In the genomic region with DNA sequence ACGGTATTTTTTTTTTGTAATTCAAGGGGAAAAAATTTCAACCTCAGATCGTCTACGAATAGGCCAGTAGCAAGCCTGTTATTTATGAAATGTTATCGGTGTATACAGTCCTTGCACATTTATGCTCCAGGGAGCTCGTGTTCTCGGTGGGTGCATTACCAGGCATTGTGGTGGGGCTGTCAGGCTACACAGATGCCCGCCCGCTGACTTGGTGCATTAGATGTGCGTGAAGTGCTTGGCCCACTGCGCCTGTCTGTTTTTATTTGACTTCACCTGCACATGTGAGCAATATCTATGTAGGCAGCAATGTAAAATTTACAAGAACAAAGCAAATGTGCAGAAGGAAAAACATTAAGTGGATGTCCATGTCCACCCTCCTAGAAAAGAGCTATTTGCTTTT, we compare ENCODE assay signal across 10 cellular contexts. TPM values are rescaled to one million over a fixed set of nuclear protein-coding genes. Genes with fewer than 3 reads are reported as not detected.
DNase-seq lines count a peak whose midpoint lies in the region; ATAC-seq and TF ChIP-seq lines count a peak whose summit lies in the region.
"Had no signal": no experiment of that assay in that cellular context is flagged by ENCODE, and none has a peak within 500 bp of the region (broad histone marks: within the 10 kb centered on the region; RNA-seq: fewer than 3 reads in every experiment).

No MANE protein-coding gene starts in this region.

- TF ChIP-seq RAD21 in neural cell (conservative IDR thresholded peaks at IDR 0.05) = no peak

- H3K4me3 ChIP-seq in AG10803 (ENCODE audit: low read length) (peak overlapping the region; percentile 89), MM.1S (ENCODE audit: low read length) (no peak overlapping the region), colonic mucosa (no peak overlapping the region), neural cell (ENCODE audit: low read length) (peak overlapping the region; percentile 87)

- H4K20me1 ChIP-seq in MM.1S (ENCODE audit: insufficient read depth, low read length) (peaks cover 6% of the 10 kb centered on the region; the same call in 1 of the 2 replicates), neural cell (ENCODE audit: insufficient read depth) (no peaks in the 10 kb centered on the region)

- no peak for TF ChIP-seq EP300 in neural cell (conservative IDR thresholded peaks at IDR 0.05; ENCODE audit: poor library complexity, severe bottlenecking)

- H3K4me1 ChIP-seq in MM.1S (ENCODE audit: low read length) (peaks cover 9% of the 10 kb centered on the region; the same call in 1 of the 2 replicates), colonic mucosa (peaks cover 6% of the 10 kb centered on the region)

- DNase-seq in AG10803 (ENCODE audit: low read depth) (no peak), MM.1S (no peak), colonic mucosa (no peak), AG08395 (ENCODE audit: low spot score) (no peak), NCI-H748 treated with DMSO at 0.1 percent for 48 hours (lab: John Stamatoyannopoulos, UW) (no peak)
- DNase-seq: activated gamma-delta T cell, NCI-H345 had no signal

- TF ChIP-seq CTCF in AG10803 (conservative IDR thresholded peaks at IDR 0.05; ENCODE audit: low read length) = no peak
- no peak for TF ChIP-seq CTCF in MM.1S (IDR thresholded peaks at IDR 0.05; ENCODE audit: low read length)
- no peak for TF ChIP-seq CTCF in colonic mucosa (IDR thresholded peaks at IDR 0.05)
- no peak for TF ChIP-seq CTCF in neural cell (IDR thresholded peaks at IDR 0.05; ENCODE audit: poor library complexity, severe bottlenecking)

- H3K27ac ChIP-seq in MM.1S (ENCODE audit: low read length) = no peak overlapping the region
- peak overlapping the region; percentile 83 for H3K27ac ChIP-seq in colonic mucosa
- H3K27ac ChIP-seq in neural cell (ENCODE audit: low read length) = peak overlapping the region; percentile 16

- no peak overlapping the region for H3K9ac ChIP-seq in MM.1S (ENCODE audit: low read length)
- H3K9ac ChIP-seq in colonic mucosa (ENCODE audit: low read depth in 2 of 2, low read length in 2 of 2) = peak overlapping the region; percentile 35 to 99
- peak overlapping the region; percentile 78 for H3K9ac ChIP-seq in neural cell (ENCODE audit: low read length)

- H3K79me2 ChIP-seq in MM.1S (ENCODE audit: low read length) (peaks cover 74% of the 10 kb centered on the region), neural cell (replicated peaks; ENCODE audit: insufficient read depth, low read length) (peaks cover 64% of the 10 kb centered on the region)

- no peaks in the 10 kb centered on the region for H3K36me3 ChIP-seq in MM.1S (replicated peaks; ENCODE audit: insufficient read depth, low read length)
- no peaks in the 10 kb centered on the region for H3K36me3 ChIP-seq in colonic mucosa
- H3K36me3 ChIP-seq in neural cell (ENCODE audit: insufficient read depth, low read length) = no peaks in the 10 kb centered on the region

- H3K9me3 ChIP-seq in MM.1S (replicated peaks; ENCODE audit: insufficient read depth, low read length) = no peaks in the 10 kb centered on the region
- H3K9me3 ChIP-seq in colonic mucosa = no peaks in the 10 kb centered on the region
- H3K9me3 ChIP-seq in neural cell (ENCODE audit: low read length) = no peaks in the 10 kb centered on the region

- H3K27me3 ChIP-seq in MM.1S (replicated peaks; ENCODE audit: insufficient read depth, low read length) (no peaks in the 10 kb centered on the region), colonic mucosa (no peaks in the 10 kb centered on the region), neural cell (ENCODE audit: insufficient read depth, low read depth, low read length) (no peaks in the 10 kb centered on the region)

- H3K9me2 ChIP-seq in MM.1S (replicated peaks; ENCODE audit: insufficient read depth, low read length) (no peaks in the 10 kb centered on the region), neural cell (ENCODE audit: insufficient read depth, low read length) (no peaks in the 10 kb centered on the region)

- H3F3A ChIP-seq in MM.1S (ENCODE audit: insufficient read depth, low read length) (peaks cover 8% of the 10 kb centered on the region; the same call in 1 of the 2 replicates), neural cell (ENCODE audit: insufficient read depth, low read length, poor library complexity, severe bottlenecking) (no peaks in the 10 kb centered on the region)

- H2AFZ ChIP-seq in MM.1S (ENCODE audit: low read length) (no peak overlapping the region), neural cell (ENCODE audit: low read depth, low read length) (no peak overlapping the region)

- ATAC-seq in HG02840 (IDR thresholded peaks at IDR 0.05; ENCODE audit: low FRiP score, unreplicated experiment) (no peak), HG03108 (IDR thresholded peaks at IDR 0.05; ENCODE audit: unreplicated experiment) (no peak)

- H3K4me2 ChIP-seq in MM.1S (ENCODE audit: low read depth, low read length) = peak overlapping the region; percentile 85; the same call in 1 of the 2 replicates
- H3K4me2 ChIP-seq in neural cell (ENCODE audit: low read length) = peak overlapping the region; percentile 63

- intact Hi-C loops in colonic mucosa (cut with DNase I) = loop anchor here (5.0 kb wide), 1 partner anchor 67 kb away; no protein-coding TSS in a partner anchor

TF ChIP-seq in neural cell, 6 proteins besides CTCF, POLR2A, EP300 and RAD21:
- TF ChIP-seq SMC3 (conservative IDR thresholded peaks at IDR 0.05; ENCODE audit: poor library complexity) (no peak), TAF1 (IDR thresholded peaks at IDR 0.05; ENCODE audit: low read depth) (no peak), EZH2 (IDR thresholded peaks at IDR 0.05; ENCODE audit: borderline replicate concordance, insufficient read depth, low read length, poor library complexity, severe bottlenecking) (no peak), MXI1 (conservative IDR thresholded peaks at IDR 0.05; ENCODE audit: poor library complexity, severe bottlenecking) (no peak)
- TF ChIP-seq, protein P1, sequence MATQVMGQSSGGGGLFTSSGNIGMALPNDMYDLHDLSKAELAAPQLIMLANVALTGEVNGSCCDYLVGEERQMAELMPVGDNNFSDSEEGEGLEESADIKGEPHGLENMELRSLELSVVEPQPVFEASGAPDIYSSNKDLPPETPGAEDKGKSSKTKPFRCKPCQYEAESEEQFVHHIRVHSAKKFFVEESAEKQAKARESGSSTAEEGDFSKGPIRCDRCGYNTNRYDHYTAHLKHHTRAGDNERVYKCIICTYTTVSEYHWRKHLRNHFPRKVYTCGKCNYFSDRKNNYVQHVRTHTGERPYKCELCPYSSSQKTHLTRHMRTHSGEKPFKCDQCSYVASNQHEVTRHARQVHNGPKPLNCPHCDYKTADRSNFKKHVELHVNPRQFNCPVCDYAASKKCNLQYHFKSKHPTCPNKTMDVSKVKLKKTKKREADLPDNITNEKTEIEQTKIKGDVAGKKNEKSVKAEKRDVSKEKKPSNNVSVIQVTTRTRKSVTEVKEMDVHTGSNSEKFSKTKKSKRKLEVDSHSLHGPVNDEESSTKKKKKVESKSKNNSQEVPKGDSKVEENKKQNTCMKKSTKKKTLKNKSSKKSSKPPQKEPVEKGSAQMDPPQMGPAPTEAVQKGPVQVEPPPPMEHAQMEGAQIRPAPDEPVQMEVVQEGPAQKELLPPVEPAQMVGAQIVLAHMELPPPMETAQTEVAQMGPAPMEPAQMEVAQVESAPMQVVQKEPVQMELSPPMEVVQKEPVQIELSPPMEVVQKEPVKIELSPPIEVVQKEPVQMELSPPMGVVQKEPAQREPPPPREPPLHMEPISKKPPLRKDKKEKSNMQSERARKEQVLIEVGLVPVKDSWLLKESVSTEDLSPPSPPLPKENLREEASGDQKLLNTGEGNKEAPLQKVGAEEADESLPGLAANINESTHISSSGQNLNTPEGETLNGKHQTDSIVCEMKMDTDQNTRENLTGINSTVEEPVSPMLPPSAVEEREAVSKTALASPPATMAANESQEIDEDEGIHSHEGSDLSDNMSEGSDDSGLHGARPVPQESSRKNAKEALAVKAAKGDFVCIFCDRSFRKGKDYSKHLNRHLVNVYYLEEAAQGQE (IDR thresholded peaks at IDR 0.05; ENCODE audit: borderline replicate concordance) = no peak

RNA-seq across cellular contexts. Expression of a gene that starts 2.7 kb away (rescaled TPM):
- total RNA-seq in colonic mucosa = 10 to 100 TPM; 29.6 to 30.8 TPM
- polyA plus RNA-seq in neural cell = 7.4 and 7.7 TPM in 2 replicates
- 32.5 and 35.8 TPM in 2 replicates for polyA minus RNA-seq in neural cell

Comparison
In these comparisons a context has a peak if more than half of its experiments do, and no peak if none do; other contexts are left out.
1. H3K4me3 ChIP-seq: peak in AG10803 (single experiment) and neural cell (single experiment); none in MM.1S (single experiment) and colonic mucosa (single experiment).